8 cellular contexts compared by ENCODE assay signal in the genomic region with DNA sequence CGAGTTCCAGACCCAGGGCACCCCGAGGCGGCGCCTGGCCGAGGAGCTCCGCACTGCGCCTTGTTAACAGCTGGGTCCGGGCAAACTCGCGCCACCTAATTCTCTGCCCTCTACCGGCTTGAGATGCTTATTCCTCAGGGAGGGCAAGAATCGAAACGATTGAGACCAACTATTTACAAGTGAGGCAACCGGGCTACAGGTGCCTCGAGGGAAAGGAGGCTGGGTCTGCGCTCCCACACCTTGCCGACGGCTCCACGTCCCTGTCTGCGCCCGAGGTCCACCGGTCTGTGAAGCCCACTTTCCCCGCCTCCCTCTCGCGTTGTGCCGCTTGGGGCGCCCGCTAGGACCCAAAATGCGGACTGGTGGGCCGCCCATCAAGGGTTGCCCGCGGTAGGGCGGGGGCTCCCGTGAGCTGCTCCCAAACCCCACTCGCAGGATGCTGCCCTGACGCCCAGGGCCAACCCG. TPM values are rescaled to one million over a fixed set of nuclear protein-coding genes. Genes with fewer than 3 reads are reported as not detected.
DNase-seq lines count a peak whose midpoint lies in the region; TF ChIP-seq lines count a peak whose summit lies in the region.

No MANE protein-coding gene starts in this region.

- POLR2A ChIA-PET in HEK293T (lab: Yijun Ruan, JAX): interaction anchor here (0.5 to 3.3 kb wide), 7 partner anchors 13 to 142 kb away, joined by 3 to 16 read pairs (median 4); partner anchors contain the start of gene SLC35B4

- WGBS in liver: 3% methylated on average over 37 of the region's 37 CpGs

- peak; percentile 81 for DNase-seq in HEK293T (ENCODE audit: extremely low spot score)
- DNase-seq in NCI-H128 (lab: John Stamatoyannopoulos, UW; ENCODE audit: unreplicated experiment): peak; percentile 32
- peak; percentile 41 to 47 for DNase-seq in activated CD4-positive, alpha-beta T cell treated with anti-CD3 and anti-CD28 coated beads for 4 hours
- peak; percentile 81 for DNase-seq in coronary artery (ENCODE audit: low spot score)
- peak; percentile 6 to 27 (median 20) for DNase-seq in stimulated activated CD4-positive, alpha-beta T cell treated with anti-CD3 and anti-CD28 coated beads, TNF-alpha, amount 100 ng/mL, for 1 hour (ENCODE audit: low read depth in 3 of 3, low spot score in 1 of 3)
- DNase-seq in cortex of kidney (lab: John Stamatoyannopoulos, UW): no peak

- TF ChIP-seq RAD21 in liver (IDR thresholded peaks at IDR 0.05): no peak

- no peaks in the 10 kb centered on the region for H3K9me3 ChIP-seq in liver (ENCODE audit: control insufficient read depth in 4 of 4, low read length in 3 of 4)

- H3K27me3 ChIP-seq in liver (ENCODE audit: control insufficient read depth in 4 of 4, insufficient read depth in 4 of 4, low read length in 3 of 4): peaks cover 0 to 5% (median 0%) of the 10 kb centered on the region in 4 donors

- peak; percentile 53 for TF ChIP-seq CTCF in GM12874 (IDR thresholded peaks at IDR 0.05; ENCODE audit: insufficient read depth, low read depth, low read length)
- no peak for TF ChIP-seq CTCF in coronary artery (IDR thresholded peaks at IDR 0.05)
- TF ChIP-seq CTCF in liver (IDR thresholded peaks at IDR 0.05; ENCODE audit: low read depth, low read length, missing input control): no peak

- H3K9ac ChIP-seq in liver (ENCODE audit: low read depth in 1 of 2, low read length in 2 of 2): peak overlapping the region in 1 of 2 donors; percentile 10

- H3K4me3 ChIP-seq in coronary artery (peak overlapping the region; percentile 95), liver (ENCODE audit: low read depth in 1 of 3, low read length in 3 of 3) (peak overlapping the region; percentile 42 to 69 (median 57))

- CTCF ChIA-PET in HEK293T (lab: Yijun Ruan, JAX): interaction anchor here (0.6 to 2.8 kb wide), 13 partner anchors 9 to 1731 kb away, joined by 3 to 18 read pairs (median 4); no protein-coding TSS in a partner anchor

- H3K36me3 ChIP-seq in liver (ENCODE audit: control insufficient read depth in 4 of 4, insufficient read depth in 3 of 4, low read depth in 1 of 4, low read length in 3 of 4): no peaks in the 10 kb centered on the region

- peaks cover 6 to 18% (median 7%) of the 10 kb centered on the region in 4 donors for H3K4me1 ChIP-seq in liver (ENCODE audit: control insufficient read depth in 4 of 4, insufficient read depth in 4 of 4, low read length in 3 of 4)

- H3K27ac ChIP-seq in coronary artery: peak overlapping the region; percentile 90 to 95
- H3K27ac ChIP-seq in liver (ENCODE audit: low read depth in 1 of 2, low read length in 2 of 2): peak overlapping the region; percentile 6 to 50

TF ChIP-seq in HEK293T, 16 proteins besides CTCF, POLR2A, EP300 and RAD21:
- TF ChIP-seq SP1 (IDR thresholded peaks at IDR 0.05): no peak
- no peak for TF ChIP-seq SUZ12 (IDR thresholded peaks at IDR 0.05)
- TF ChIP-seq, protein P1, sequence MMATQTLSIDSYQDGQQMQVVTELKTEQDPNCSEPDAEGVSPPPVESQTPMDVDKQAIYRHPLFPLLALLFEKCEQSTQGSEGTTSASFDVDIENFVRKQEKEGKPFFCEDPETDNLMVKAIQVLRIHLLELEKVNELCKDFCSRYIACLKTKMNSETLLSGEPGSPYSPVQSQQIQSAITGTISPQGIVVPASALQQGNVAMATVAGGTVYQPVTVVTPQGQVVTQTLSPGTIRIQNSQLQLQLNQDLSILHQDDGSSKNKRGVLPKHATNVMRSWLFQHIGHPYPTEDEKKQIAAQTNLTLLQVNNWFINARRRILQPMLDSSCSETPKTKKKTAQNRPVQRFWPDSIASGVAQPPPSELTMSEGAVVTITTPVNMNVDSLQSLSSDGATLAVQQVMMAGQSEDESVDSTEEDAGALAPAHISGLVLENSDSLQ (IDR thresholded peaks at IDR 0.05): no peak
- no peak for TF ChIP-seq ZNF384 (IDR thresholded peaks at IDR 0.05)
- no peak for TF ChIP-seq FOXA1 (IDR thresholded peaks at IDR 0.05)
- no peak for TF ChIP-seq FOXM1 (IDR thresholded peaks at IDR 0.05; ENCODE audit: borderline replicate concordance)
- no peak for TF ChIP-seq ARNT (IDR thresholded peaks at IDR 0.05)
- no peak for TF ChIP-seq HDGF (IDR thresholded peaks at IDR 0.05; ENCODE audit: borderline replicate concordance)
- TF ChIP-seq LEF1 (IDR thresholded peaks at IDR 0.05; ENCODE audit: borderline replicate concordance): no peak
- TF ChIP-seq BHLHE40 (IDR thresholded peaks at IDR 0.05; ENCODE audit: borderline replicate concordance): no peak
TF ChIP-seq in HEK293T: peak in this region for 0.

TF ChIP-seq in liver, 16 proteins besides CTCF, POLR2A, EP300 and RAD21:
- TF ChIP-seq GABPA (IDR thresholded peaks at IDR 0.05 in 1 of 2, conservative IDR thresholded peaks at IDR 0.05 in 1 of 2): no peak
- TF ChIP-seq REST (IDR thresholded peaks at IDR 0.05): no peak
- TF ChIP-seq HNF4A (conservative IDR thresholded peaks at IDR 0.05): no peak
- TF ChIP-seq HNF4G (IDR thresholded peaks at IDR 0.05): no peak
- TF ChIP-seq YY1 (IDR thresholded peaks at IDR 0.05): no peak
- no peak for TF ChIP-seq JUND (IDR thresholded peaks at IDR 0.05)
- no peak for TF ChIP-seq EGR1 (IDR thresholded peaks at IDR 0.05; ENCODE audit: low read depth in 2 of 2)
- no peak for TF ChIP-seq RXRA (IDR thresholded peaks at IDR 0.05)
- TF ChIP-seq ZBTB33 (IDR thresholded peaks at IDR 0.05): no peak
- TF ChIP-seq NR2F2 (IDR thresholded peaks at IDR 0.05): no peak
- TF ChIP-seq TAF1 (conservative IDR thresholded peaks at IDR 0.05): no peak
- TF ChIP-seq MAX (IDR thresholded peaks at IDR 0.05): no peak
- no peak for TF ChIP-seq FOXA1 (IDR thresholded peaks at IDR 0.05)
- TF ChIP-seq FOXA2 (IDR thresholded peaks at IDR 0.05): no peak
- TF ChIP-seq ATF3 (IDR thresholded peaks at IDR 0.05): no peak
- no peak for TF ChIP-seq SP1 (IDR thresholded peaks at IDR 0.05)

RNA-seq across cellular contexts. Expression of gene AKR1B1, which starts 0.5 kb away (rescaled TPM):
- total RNA-seq in liver: 10 to 100 TPM; 10.8 to 11.8 TPM
- polyA plus RNA-seq in liver: 10 to 100 TPM; 11.3 to 12.6 TPM
